1 cellular context compared by ENCODE assay signal in the genomic region with DNA sequence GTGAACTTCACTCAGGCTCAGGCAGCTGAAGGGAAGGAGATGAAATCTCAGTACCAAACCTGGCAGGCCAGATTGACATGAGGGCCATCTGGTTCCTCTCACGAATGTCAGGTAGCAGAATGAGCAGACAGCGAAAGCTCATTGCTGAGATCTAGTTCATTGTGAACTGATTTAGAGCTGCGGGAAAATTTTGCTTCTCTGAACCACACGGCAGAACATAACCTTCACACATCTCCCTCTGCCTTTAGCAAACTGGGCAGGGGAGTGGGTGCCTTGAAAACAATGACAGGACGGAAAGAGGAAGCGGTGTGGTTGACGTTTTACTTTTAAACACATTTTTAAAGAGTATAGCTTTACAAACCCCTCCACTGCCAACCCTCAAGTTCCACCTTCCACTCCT.
A peak's percentile ranks its signal among the peaks of the same experiment; 100 is the strongest.
TF ChIP-seq lines count a peak whose summit lies in the region.

No MANE protein-coding gene starts in this region.

TF ChIP-seq in SK-N-SH, 30 proteins besides CTCF, POLR2A, EP300 and RAD21 (continued from another document):
- peak; percentile 34; the same call in 1 of the 2 replicates for TF ChIP-seq RCOR1 (IDR thresholded peaks at IDR 0.05; ENCODE audit: low read length)
- TF ChIP-seq POLR2AphosphoS5 (IDR thresholded peaks at IDR 0.05; ENCODE audit: low read depth, low read length) = no peak
- 0 out of 2 replicates have a peak, but pooled peaks have one; percentile 28 for TF ChIP-seq FOXJ3 (CRISPR knock-in tag; IDR thresholded peaks at IDR 0.05)
- TF ChIP-seq, protein P1, sequence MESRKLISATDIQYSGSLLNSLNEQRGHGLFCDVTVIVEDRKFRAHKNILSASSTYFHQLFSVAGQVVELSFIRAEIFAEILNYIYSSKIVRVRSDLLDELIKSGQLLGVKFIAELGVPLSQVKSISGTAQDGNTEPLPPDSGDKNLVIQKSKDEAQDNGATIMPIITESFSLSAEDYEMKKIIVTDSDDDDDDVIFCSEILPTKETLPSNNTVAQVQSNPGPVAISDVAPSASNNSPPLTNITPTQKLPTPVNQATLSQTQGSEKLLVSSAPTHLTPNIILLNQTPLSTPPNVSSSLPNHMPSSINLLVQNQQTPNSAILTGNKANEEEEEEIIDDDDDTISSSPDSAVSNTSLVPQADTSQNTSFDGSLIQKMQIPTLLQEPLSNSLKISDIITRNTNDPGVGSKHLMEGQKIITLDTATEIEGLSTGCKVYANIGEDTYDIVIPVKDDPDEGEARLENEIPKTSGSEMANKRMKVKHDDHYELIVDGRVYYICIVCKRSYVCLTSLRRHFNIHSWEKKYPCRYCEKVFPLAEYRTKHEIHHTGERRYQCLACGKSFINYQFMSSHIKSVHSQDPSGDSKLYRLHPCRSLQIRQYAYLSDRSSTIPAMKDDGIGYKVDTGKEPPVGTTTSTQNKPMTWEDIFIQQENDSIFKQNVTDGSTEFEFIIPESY (IDR thresholded peaks at IDR 0.05; ENCODE audit: borderline replicate concordance, low read depth) = no peak
TF ChIP-seq in SK-N-SH: peak in this region for 5.
